In the genomic region with DNA sequence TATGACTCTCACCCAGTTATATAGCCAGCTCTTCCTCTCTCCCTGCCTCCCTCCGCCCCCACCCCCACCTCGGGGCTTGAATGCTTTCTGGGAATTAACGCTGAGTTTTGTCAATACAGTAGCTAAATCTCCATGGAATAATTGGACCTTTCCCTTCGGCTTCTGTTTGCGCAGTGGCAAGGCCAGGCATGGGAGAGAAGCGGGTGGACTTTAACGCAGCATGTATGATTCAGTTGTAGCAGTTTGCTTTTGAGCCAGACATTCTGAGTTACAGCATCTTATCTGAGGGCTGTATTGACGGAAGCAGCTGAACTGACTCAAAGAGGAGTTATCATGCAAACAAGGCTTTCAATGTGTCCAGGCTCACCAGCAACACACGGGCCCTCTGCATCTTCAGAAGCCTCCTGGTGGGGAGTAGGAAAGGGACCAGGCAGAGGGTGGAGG, we compare ENCODE assay signal across 1 cellular context.
TF ChIP-seq lines count a peak whose summit lies in the region.

No MANE protein-coding gene starts in this region.

TF ChIP-seq in HepG2, 621 proteins besides CTCF, POLR2A, EP300 and RAD21 (continued from another document and continues in another):
- TF ChIP-seq, protein P1, sequence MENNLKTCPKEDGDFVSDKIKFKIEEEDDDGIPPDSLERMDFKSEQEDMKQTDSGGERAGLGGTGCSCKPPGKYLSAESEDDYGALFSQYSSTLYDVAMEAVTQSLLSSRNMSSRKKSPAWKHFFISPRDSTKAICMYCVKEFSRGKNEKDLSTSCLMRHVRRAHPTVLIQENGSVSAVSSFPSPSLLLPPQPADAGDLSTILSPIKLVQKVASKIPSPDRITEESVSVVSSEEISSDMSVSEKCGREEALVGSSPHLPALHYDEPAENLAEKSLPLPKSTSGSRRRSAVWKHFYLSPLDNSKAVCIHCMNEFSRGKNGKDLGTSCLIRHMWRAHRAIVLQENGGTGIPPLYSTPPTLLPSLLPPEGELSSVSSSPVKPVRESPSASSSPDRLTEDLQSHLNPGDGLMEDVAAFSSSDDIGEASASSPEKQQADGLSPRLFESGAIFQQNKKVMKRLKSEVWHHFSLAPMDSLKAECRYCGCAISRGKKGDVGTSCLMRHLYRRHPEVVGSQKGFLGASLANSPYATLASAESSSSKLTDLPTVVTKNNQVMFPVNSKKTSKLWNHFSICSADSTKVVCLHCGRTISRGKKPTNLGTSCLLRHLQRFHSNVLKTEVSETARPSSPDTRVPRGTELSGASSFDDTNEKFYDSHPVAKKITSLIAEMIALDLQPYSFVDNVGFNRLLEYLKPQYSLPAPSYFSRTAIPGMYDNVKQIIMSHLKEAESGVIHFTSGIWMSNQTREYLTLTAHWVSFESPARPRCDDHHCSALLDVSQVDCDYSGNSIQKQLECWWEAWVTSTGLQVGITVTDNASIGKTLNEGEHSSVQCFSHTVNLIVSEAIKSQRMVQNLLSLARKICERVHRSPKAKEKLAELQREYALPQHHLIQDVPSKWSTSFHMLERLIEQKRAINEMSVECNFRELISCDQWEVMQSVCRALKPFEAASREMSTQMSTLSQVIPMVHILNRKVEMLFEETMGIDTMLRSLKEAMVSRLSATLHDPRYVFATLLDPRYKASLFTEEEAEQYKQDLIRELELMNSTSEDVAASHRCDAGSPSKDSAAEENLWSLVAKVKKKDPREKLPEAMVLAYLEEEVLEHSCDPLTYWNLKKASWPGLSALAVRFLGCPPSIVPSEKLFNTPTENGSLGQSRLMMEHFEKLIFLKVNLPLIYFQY (CRISPR knock-in tag; IDR thresholded peaks at IDR 0.05; ENCODE audit: borderline replicate concordance) = no peak
- TF ChIP-seq KMT2A (CRISPR knock-in tag; IDR thresholded peaks at IDR 0.05) (no peak), MIER2 (CRISPR knock-in tag; IDR thresholded peaks at IDR 0.05) (no peak), HOXA9 (CRISPR knock-in tag; IDR thresholded peaks at IDR 0.05; ENCODE audit: borderline replicate concordance) (no peak), ZNF570 (CRISPR knock-in tag; IDR thresholded peaks at IDR 0.05; ENCODE audit: borderline replicate concordance) (no peak), ZNF644 (CRISPR knock-in tag; IDR thresholded peaks at IDR 0.05; ENCODE audit: low read depth) (no peak), NFE2L2 (IDR thresholded peaks at IDR 0.05; ENCODE audit: low read length) (no peak), CBX1 (IDR thresholded peaks at IDR 0.05; ENCODE audit: low read depth) (no peak), TBL1XR1 (IDR thresholded peaks at IDR 0.05; ENCODE audit: borderline replicate concordance, low read length, partially characterized antibody) (peak; percentile 24), TEAD3 (CRISPR knock-in tag; optimal IDR thresholded peaks at IDR 0.05; ENCODE audit: borderline replicate concordance) (peak; percentile 37), TBX2 (CRISPR knock-in tag; IDR thresholded peaks at IDR 0.05; ENCODE audit: borderline replicate concordance) (peak; percentile 34; the same call in 1 of the 2 replicates), HHEX (CRISPR knock-in tag; IDR thresholded peaks at IDR 0.05) (0 out of 2 replicates have a peak, but pooled peaks have one; percentile 16), ZNF335 (CRISPR knock-in tag; IDR thresholded peaks at IDR 0.05) (no peak), ZNF556 (CRISPR knock-in tag; IDR thresholded peaks at IDR 0.05; ENCODE audit: borderline replicate concordance) (no peak), ELF3 (CRISPR knock-in tag; IDR thresholded peaks at IDR 0.05) (no peak), FOXA1 (IDR thresholded peaks at IDR 0.05) (no peak), FOXA1 (CRISPR knock-in tag; IDR thresholded peaks at IDR 0.05) (peak; percentile 43; the same call in 1 of the 2 replicates), ARID2 (CRISPR knock-in tag; IDR thresholded peaks at IDR 0.05; ENCODE audit: borderline replicate concordance) (no peak), MYC (CRISPR knock-in tag; IDR thresholded peaks at IDR 0.05; ENCODE audit: borderline replicate concordance) (no peak), NFRKB (IDR thresholded peaks at IDR 0.05) (no peak), MAFG (CRISPR knock-in tag; IDR thresholded peaks at IDR 0.05) (no peak), RXRB (CRISPR knock-in tag; IDR thresholded peaks at IDR 0.05; ENCODE audit: borderline replicate concordance) (no peak; the same call in 1 of the 2 replicates), HNF4A (CRISPR knock-in tag; IDR thresholded peaks at IDR 0.05) (peak; percentile 57; the same call in 1 of the 2 replicates), FOSL2 (CRISPR knock-in tag; IDR thresholded peaks at IDR 0.05) (peak; percentile 50), ZNF17 (CRISPR knock-in tag; IDR thresholded peaks at IDR 0.05) (no peak), CREM (IDR thresholded peaks at IDR 0.05) (peak; percentile 52), CREM (CRISPR knock-in tag; IDR thresholded peaks at IDR 0.05) (no peak), ZNF841 (CRISPR knock-in tag; IDR thresholded peaks at IDR 0.05; ENCODE audit: borderline replicate concordance) (no peak), CCAR2 (optimal IDR thresholded peaks at IDR 0.05; ENCODE audit: low read depth, low read length) (no peak), MED8 (CRISPR knock-in tag; IDR thresholded peaks at IDR 0.05; ENCODE audit: insufficient replicate concordance) (no peak), SIN3A (IDR thresholded peaks at IDR 0.05; ENCODE audit: borderline replicate concordance, low read depth, low read length) (no peak), HNRNPH1 (optimal IDR thresholded peaks at IDR 0.05; ENCODE audit: low read depth, low read length) (no peak), MZF1 (CRISPR knock-in tag; IDR thresholded peaks at IDR 0.05; ENCODE audit: borderline replicate concordance) (no peak), SNAPC2 (CRISPR knock-in tag; IDR thresholded peaks at IDR 0.05) (no peak), SOX6 (IDR thresholded peaks at IDR 0.05) (no peak), SOX6 (CRISPR knock-in tag; IDR thresholded peaks at IDR 0.05) (peak; percentile 31; the same call in 1 of the 2 replicates), ZNF768 (CRISPR knock-in tag; IDR thresholded peaks at IDR 0.05) (no peak), ZNF326 (CRISPR knock-in tag; IDR thresholded peaks at IDR 0.05; ENCODE audit: borderline replicate concordance) (no peak), ZNF292 (CRISPR knock-in tag; IDR thresholded peaks at IDR 0.05; ENCODE audit: borderline replicate concordance, low read depth) (peak; percentile 68; the same call in 1 of the 2 replicates), ZNF34 (CRISPR knock-in tag; IDR thresholded peaks at IDR 0.05; ENCODE audit: borderline replicate concordance) (no peak), MIER3 (CRISPR knock-in tag; IDR thresholded peaks at IDR 0.05; ENCODE audit: borderline replicate concordance) (no peak), ZNF441 (CRISPR knock-in tag; IDR thresholded peaks at IDR 0.05; ENCODE audit: borderline replicate concordance) (0 out of 2 replicates have a peak, but pooled peaks have one; percentile 45), NBN (conservative IDR thresholded peaks at IDR 0.05) (no peak), ETV5 (CRISPR knock-in tag; IDR thresholded peaks at IDR 0.05; ENCODE audit: borderline replicate concordance) (no peak), ZNF652 (CRISPR knock-in tag; IDR thresholded peaks at IDR 0.05; ENCODE audit: borderline replicate concordance, low read depth) (no peak), TSC22D2 (CRISPR knock-in tag; IDR thresholded peaks at IDR 0.05; ENCODE audit: borderline replicate concordance) (no peak), MAFK (conservative IDR thresholded peaks at IDR 0.05 in 1 of 2, IDR thresholded peaks at IDR 0.05 in 1 of 2; ENCODE audit: low read length in 2 of 2) (no peak), KDM2A (CRISPR knock-in tag; IDR thresholded peaks at IDR 0.05; ENCODE audit: borderline replicate concordance, low read depth) (peak; percentile 42; the same call in 1 of the 2 replicates), BRD4 (CRISPR knock-in tag; IDR thresholded peaks at IDR 0.05) (no peak)
- TF ChIP-seq, protein P2, sequence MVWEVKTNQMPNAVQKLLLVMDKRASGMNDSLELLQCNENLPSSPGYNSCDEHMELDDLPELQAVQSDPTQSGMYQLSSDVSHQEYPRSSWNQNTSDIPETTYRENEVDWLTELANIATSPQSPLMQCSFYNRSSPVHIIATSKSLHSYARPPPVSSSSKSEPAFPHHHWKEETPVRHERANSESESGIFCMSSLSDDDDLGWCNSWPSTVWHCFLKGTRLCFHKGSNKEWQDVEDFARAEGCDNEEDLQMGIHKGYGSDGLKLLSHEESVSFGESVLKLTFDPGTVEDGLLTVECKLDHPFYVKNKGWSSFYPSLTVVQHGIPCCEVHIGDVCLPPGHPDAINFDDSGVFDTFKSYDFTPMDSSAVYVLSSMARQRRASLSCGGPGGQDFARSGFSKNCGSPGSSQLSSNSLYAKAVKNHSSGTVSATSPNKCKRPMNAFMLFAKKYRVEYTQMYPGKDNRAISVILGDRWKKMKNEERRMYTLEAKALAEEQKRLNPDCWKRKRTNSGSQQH (CRISPR knock-in tag; IDR thresholded peaks at IDR 0.05; ENCODE audit: low read depth) = no peak
- TF ChIP-seq, protein P3, sequence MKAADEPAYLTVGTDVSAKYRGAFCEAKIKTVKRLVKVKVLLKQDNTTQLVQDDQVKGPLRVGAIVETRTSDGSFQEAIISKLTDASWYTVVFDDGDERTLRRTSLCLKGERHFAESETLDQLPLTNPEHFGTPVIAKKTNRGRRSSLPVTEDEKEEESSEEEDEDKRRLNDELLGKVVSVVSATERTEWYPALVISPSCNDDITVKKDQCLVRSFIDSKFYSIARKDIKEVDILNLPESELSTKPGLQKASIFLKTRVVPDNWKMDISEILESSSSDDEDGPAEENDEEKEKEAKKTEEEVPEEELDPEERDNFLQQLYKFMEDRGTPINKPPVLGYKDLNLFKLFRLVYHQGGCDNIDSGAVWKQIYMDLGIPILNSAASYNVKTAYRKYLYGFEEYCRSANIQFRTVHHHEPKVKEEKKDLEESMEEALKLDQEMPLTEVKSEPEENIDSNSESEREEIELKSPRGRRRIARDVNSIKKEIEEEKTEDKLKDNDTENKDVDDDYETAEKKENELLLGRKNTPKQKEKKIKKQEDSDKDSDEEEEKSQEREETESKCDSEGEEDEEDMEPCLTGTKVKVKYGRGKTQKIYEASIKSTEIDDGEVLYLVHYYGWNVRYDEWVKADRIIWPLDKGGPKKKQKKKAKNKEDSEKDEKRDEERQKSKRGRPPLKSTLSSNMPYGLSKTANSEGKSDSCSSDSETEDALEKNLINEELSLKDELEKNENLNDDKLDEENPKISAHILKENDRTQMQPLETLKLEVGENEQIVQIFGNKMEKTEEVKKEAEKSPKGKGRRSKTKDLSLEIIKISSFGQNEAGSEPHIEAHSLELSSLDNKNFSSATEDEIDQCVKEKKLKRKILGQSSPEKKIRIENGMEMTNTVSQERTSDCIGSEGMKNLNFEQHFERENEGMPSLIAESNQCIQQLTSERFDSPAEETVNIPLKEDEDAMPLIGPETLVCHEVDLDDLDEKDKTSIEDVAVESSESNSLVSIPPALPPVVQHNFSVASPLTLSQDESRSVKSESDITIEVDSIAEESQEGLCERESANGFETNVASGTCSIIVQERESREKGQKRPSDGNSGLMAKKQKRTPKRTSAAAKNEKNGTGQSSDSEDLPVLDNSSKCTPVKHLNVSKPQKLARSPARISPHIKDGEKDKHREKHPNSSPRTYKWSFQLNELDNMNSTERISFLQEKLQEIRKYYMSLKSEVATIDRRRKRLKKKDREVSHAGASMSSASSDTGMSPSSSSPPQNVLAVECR (CRISPR knock-in tag; IDR thresholded peaks at IDR 0.05; ENCODE audit: borderline replicate concordance) = no peak
- TF ChIP-seq, protein P4, sequence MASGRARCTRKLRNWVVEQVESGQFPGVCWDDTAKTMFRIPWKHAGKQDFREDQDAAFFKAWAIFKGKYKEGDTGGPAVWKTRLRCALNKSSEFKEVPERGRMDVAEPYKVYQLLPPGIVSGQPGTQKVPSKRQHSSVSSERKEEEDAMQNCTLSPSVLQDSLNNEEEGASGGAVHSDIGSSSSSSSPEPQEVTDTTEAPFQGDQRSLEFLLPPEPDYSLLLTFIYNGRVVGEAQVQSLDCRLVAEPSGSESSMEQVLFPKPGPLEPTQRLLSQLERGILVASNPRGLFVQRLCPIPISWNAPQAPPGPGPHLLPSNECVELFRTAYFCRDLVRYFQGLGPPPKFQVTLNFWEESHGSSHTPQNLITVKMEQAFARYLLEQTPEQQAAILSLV (CRISPR knock-in tag; IDR thresholded peaks at IDR 0.05; ENCODE audit: borderline replicate concordance) = no peak
- TF ChIP-seq, protein P5, sequence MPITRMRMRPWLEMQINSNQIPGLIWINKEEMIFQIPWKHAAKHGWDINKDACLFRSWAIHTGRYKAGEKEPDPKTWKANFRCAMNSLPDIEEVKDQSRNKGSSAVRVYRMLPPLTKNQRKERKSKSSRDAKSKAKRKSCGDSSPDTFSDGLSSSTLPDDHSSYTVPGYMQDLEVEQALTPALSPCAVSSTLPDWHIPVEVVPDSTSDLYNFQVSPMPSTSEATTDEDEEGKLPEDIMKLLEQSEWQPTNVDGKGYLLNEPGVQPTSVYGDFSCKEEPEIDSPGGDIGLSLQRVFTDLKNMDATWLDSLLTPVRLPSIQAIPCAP (CRISPR knock-in tag; IDR thresholded peaks at IDR 0.05; ENCODE audit: low read depth) = no peak
- TF ChIP-seq, protein P6, sequence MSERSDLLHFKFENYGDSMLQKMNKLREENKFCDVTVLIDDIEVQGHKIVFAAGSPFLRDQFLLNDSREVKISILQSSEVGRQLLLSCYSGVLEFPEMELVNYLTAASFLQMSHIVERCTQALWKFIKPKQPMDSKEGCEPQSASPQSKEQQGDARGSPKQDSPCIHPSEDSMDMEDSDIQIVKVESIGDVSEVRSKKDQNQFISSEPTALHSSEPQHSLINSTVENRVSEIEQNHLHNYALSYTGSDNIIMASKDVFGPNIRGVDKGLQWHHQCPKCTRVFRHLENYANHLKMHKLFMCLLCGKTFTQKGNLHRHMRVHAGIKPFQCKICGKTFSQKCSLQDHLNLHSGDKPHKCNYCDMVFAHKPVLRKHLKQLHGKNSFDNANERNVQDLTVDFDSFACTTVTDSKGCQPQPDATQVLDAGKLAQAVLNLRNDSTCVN (CRISPR knock-in tag; IDR thresholded peaks at IDR 0.05; ENCODE audit: borderline replicate concordance) = no peak
- TF ChIP-seq, protein P7, sequence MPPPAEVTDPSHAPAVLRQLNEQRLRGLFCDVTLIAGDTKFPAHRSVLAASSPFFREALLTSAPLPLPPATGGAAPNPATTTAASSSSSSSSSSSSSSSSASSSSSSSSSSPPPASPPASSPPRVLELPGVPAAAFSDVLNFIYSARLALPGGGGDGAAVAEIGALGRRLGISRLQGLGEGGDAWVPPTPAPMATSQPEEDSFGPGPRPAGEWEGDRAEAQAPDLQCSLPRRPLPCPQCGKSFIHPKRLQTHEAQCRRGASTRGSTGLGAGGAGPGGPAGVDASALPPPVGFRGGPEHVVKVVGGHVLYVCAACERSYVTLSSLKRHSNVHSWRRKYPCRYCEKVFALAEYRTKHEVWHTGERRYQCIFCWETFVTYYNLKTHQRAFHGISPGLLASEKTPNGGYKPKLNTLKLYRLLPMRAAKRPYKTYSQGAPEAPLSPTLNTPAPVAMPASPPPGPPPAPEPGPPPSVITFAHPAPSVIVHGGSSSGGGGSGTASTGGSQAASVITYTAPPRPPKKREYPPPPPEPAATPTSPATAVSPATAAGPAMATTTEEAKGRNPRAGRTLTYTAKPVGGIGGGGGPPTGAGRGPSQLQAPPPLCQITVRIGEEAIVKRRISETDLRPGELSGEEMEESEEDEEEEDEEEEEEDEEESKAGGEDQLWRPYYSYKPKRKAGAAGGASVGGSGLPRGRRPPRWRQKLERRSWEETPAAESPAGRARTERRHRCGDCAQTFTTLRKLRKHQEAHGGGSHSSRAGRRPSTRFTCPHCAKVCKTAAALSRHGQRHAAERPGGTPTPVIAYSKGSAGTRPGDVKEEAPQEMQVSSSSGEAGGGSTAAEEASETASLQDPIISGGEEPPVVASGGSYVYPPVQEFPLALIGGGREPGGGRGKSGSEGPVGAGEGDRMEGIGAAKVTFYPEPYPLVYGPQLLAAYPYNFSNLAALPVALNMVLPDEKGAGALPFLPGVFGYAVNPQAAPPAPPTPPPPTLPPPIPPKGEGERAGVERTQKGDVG (CRISPR knock-in tag; IDR thresholded peaks at IDR 0.05; ENCODE audit: borderline replicate concordance) = no peak
